ENCODE assay signal across 8 cellular contexts in genomic region chr22:41197046-41197807, GRCh38. TPM values are rescaled to one million over a fixed set of nuclear protein-coding genes. Genes with fewer than 3 reads are reported as not detected.
DNase-seq lines count a peak whose midpoint lies in the region; ATAC-seq and TF ChIP-seq lines count a peak whose summit lies in the region.

No MANE protein-coding gene starts in this region.

- peak overlapping the region; percentile 69 for H3K4me3 ChIP-seq in WI38 (ENCODE audit: low read depth, low read length)
- peak overlapping the region; percentile 72 to 92 (median 77) for H3K4me3 ChIP-seq in breast epithelium
- peak overlapping the region; percentile 47 to 100 (median 96) for H3K4me3 ChIP-seq in spleen

- intact Hi-C loops in breast epithelium (cut with DNase I; ENCODE audit: low total_unique reads), result no loop called here
- intact Hi-C loops in spleen (cut with DNase I; ENCODE audit: low total_unique reads), result no loop called here

- H3K36me3 ChIP-seq in breast epithelium (no peaks in the 10 kb centered on the region), spleen (no peaks in the 10 kb centered on the region)

- H3K9me3 ChIP-seq in breast epithelium (no peaks in the 10 kb centered on the region), spleen (no peaks in the 10 kb centered on the region)

- ATAC-seq in HG02943 (IDR thresholded peaks at IDR 0.05; ENCODE audit: low read depth, unreplicated experiment), result peak; percentile 57

- H3K27me3 ChIP-seq in breast epithelium (no peaks in the 10 kb centered on the region), spleen (replicated peaks in 1 of 7) (peaks cover 0 to 16% (median 0%) of the 10 kb centered on the region in 7 donors)

- H3K27ac ChIP-seq in breast epithelium, result peak overlapping the region; percentile 35 to 64
- H3K27ac ChIP-seq in spleen, result peak overlapping the region in 4 of 8 donors; percentile 39 to 65 (median 42)

- TF ChIP-seq CTCF in WI38 (IDR thresholded peaks at IDR 0.05; ENCODE audit: low read depth, low read length) (no peak), breast epithelium (IDR thresholded peaks at IDR 0.05) (peak in 1 of 3 donors; percentile 10), spleen (IDR thresholded peaks at IDR 0.05 in 8 of 11, conservative IDR thresholded peaks at IDR 0.05 in 3 of 11) (peak in 5 of 11 experiments; percentile 12 to 39 (median 21))

- WGBS in spleen, 5 donors, result 0 to 2% (median 1%) methylated on average over 46 to 82 of the region's 82 CpGs

- peak; percentile 67 to 83 (median 83) for DNase-seq in NCI-H1417 (lab: John Stamatoyannopoulos, UW)
- DNase-seq in NCI-H1417 treated with DMSO at 0.1 percent for 48 hours (lab: John Stamatoyannopoulos, UW), result no peak
- DNase-seq in NCI-H2171 (lab: John Stamatoyannopoulos, UW), result peak; percentile 91
- peak; percentile 57 to 71 for DNase-seq in breast epithelium (ENCODE audit: low spot score in 2 of 2)
- peak; percentile 81 for DNase-seq in inferior parietal cortex (ENCODE audit: extremely low spot score)
- peak; percentile 94 for DNase-seq in spleen

- TF ChIP-seq POLR2A in breast epithelium (IDR thresholded peaks at IDR 0.05) (no peak), spleen (IDR thresholded peaks at IDR 0.05) (no peak)

- no peaks in the 10 kb centered on the region for H3K4me1 ChIP-seq in breast epithelium
- H3K4me1 ChIP-seq in spleen, result peaks cover 6 to 27% (median 20%) of the 10 kb centered on the region in 6 donors

RNA-seq across cellular contexts. Expression of gene L3MBTL2, which starts 7.9 kb away (rescaled TPM):
- total RNA-seq in breast epithelium (10 to 100 TPM; 13.1 to 22.5 (median 17.0) TPM), spleen (10 to 100 TPM; 15.7 to 33.8 (median 26.5) TPM)
- 10 to 100 TPM; 11.4 to 18.2 (median 12.6) TPM for polyA plus RNA-seq in spleen

RNA-seq across cellular contexts. Expression of gene CHADL, which starts 43.5 kb away (rescaled TPM):
- total RNA-seq in breast epithelium, result 1 to 10 TPM; 1.3 to 3.7 (median 1.4) TPM
- 1 to 10 TPM in 4 of 7 donors, under 1 TPM in 2, not detected in 1; 0.40 to 2.2 (median 1.2) TPM for total RNA-seq in spleen
- 1 to 10 TPM in 1 of 3 donors, under 1 TPM in 2; 0.89 to 1.3 (median 0.96) TPM for polyA plus RNA-seq in spleen
